ENCODE assay signal across 28 cellular contexts in genomic region chr17:17411692-17412091, GRCh38.
DNase-seq lines count a peak whose midpoint lies in the region; ATAC-seq and TF ChIP-seq lines count a peak whose summit lies in the region.
"Had no signal": no experiment of that assay in that cellular context is flagged by ENCODE, and none has a peak within 500 bp of the region (broad histone marks: within the 10 kb centered on the region; RNA-seq: fewer than 3 reads in every experiment).

No MANE protein-coding gene starts in this region.

- CTCF ChIA-PET in mammary epithelial cell (lab: Charles Lee; ENCODE audit: low non-redundant PET): no interaction called here
- CTCF ChIA-PET in activated naive CD4-positive, alpha-beta T cell treated with anti-CD3 and anti-CD28 coated beads for 36 hours (lab: Charles Lee): no interaction called here

- H3K9ac ChIP-seq in DND-41 (ENCODE audit: low read depth, low read length) (no peak overlapping the region), mammary epithelial cell (ENCODE audit: insufficient read depth, low read length) (no peak overlapping the region)

- H2AFZ ChIP-seq in DND-41 (ENCODE audit: low read depth, low read length): no peak overlapping the region
- H2AFZ ChIP-seq in mammary epithelial cell (ENCODE audit: low read depth, low read length): no peak overlapping the region
- H2AFZ ChIP-seq: GM23338 had no signal

- H3K4me1 ChIP-seq in DND-41 (ENCODE audit: insufficient read depth, low read length): peaks cover 59% of the 10 kb centered on the region
- peaks cover 47% of the 10 kb centered on the region for H3K4me1 ChIP-seq in mammary epithelial cell (ENCODE audit: insufficient read depth, low read length)

- H3K9me3 Mint-ChIP-seq in progenitor cell of endocrine pancreas (ENCODE audit: low read depth): no peaks in the 10 kb centered on the region
- no peaks in the 10 kb centered on the region for H3K9me3 Mint-ChIP-seq in activated naive CD4-positive, alpha-beta T cell treated with anti-CD3 and anti-CD28 coated beads for 36 hours
- H3K9me3 Mint-ChIP-seq: activated CD8-positive, alpha-beta T cell treated with anti-CD3 and anti-CD28 coated beads for 36 hours; activated naive CD8-positive, alpha-beta T cell treated with anti-CD3 and anti-CD28 coated beads, Interleukin-2, amount 50 U/mL, for 24 hours; natural killer cell treated with Interleukin-12 subunit alpha and Interleukin-12 subunit beta and Interleukin-15 and Interleukin-18, amount 100 ng/mL, for 72 hours; stimulated activated effector memory CD8-positive, alpha-beta T cell treated with anti-CD3 and anti-CD28 coated beads, Interleukin-12 subunit alpha, Interleukin-12 subunit beta, amount 100 ng/mL, for 72 hours had no signal

- in situ Hi-C loops in mammary epithelial cell (cut with MboI; ENCODE audit: low sequenced_read_pairs in 2 of 2): no loop called here

- H3K27me3 Mint-ChIP-seq in progenitor cell of endocrine pancreas: peaks cover 17% of the 10 kb centered on the region
- no peaks in the 10 kb centered on the region for H3K27me3 Mint-ChIP-seq in activated naive CD4-positive, alpha-beta T cell treated with anti-CD3 and anti-CD28 coated beads for 36 hours (ENCODE audit: low read depth)

- no peaks in the 10 kb centered on the region for H3K79me2 ChIP-seq in DND-41 (ENCODE audit: insufficient read depth, low read length)
- no peaks in the 10 kb centered on the region for H3K79me2 ChIP-seq in mammary epithelial cell (ENCODE audit: insufficient read depth, low read length)

- peak overlapping the region; percentile 35 for H3K27ac Mint-ChIP-seq in progenitor cell of endocrine pancreas
- H3K27ac Mint-ChIP-seq in activated naive CD4-positive, alpha-beta T cell treated with anti-CD3 and anti-CD28 coated beads for 36 hours: no peak overlapping the region
- H3K27ac Mint-ChIP-seq: activated CD8-positive, alpha-beta T cell treated with anti-CD3 and anti-CD28 coated beads for 36 hours; activated naive CD8-positive, alpha-beta T cell treated with anti-CD3 and anti-CD28 coated beads, Interleukin-2, amount 50 U/mL, for 24 hours; GM23338 had no signal

- H3K27ac ChIP-seq in DND-41 (ENCODE audit: low read length) (0 out of 2 replicates have a peak overlapping the region, but pooled peaks have one; percentile 16), mammary epithelial cell (ENCODE audit: insufficient read depth, low read depth, low read length) (no peak overlapping the region)
- H3K27ac ChIP-seq: brain microvascular endothelial cell, heart left ventricle, lower lobe of right lung, upper lobe of right lung had no signal

- H3K36me3 ChIP-seq in DND-41 (ENCODE audit: insufficient read depth, low read length) (no peaks in the 10 kb centered on the region), mammary epithelial cell (ENCODE audit: insufficient read depth, low read length) (no peaks in the 10 kb centered on the region)
- H3K36me3 ChIP-seq: brain microvascular endothelial cell, heart left ventricle, lower lobe of right lung, upper lobe of right lung had no signal

- H4K20me1 ChIP-seq in DND-41 (ENCODE audit: insufficient read depth, low read length) (no peaks in the 10 kb centered on the region), mammary epithelial cell (ENCODE audit: insufficient read depth, low read length) (no peaks in the 10 kb centered on the region)

- no peak overlapping the region for H3K4me3 Mint-ChIP-seq in progenitor cell of endocrine pancreas (ENCODE audit: low read depth)
- no peak overlapping the region for H3K4me3 Mint-ChIP-seq in activated naive CD4-positive, alpha-beta T cell treated with anti-CD3 and anti-CD28 coated beads for 36 hours
- H3K4me3 Mint-ChIP-seq: activated CD8-positive, alpha-beta T cell treated with anti-CD3 and anti-CD28 coated beads for 36 hours; activated naive CD8-positive, alpha-beta T cell treated with anti-CD3 and anti-CD28 coated beads, Interleukin-2, amount 50 U/mL, for 24 hours; GM23338; stimulated activated effector memory CD8-positive, alpha-beta T cell treated with anti-CD3 and anti-CD28 coated beads, Interleukin-12 subunit alpha, Interleukin-12 subunit beta, amount 100 ng/mL, for 72 hours had no signal

- intact Hi-C loops in mammary epithelial cell (cut with micrococcal nuclease): no loop called here
- intact Hi-C loops in activated naive CD4-positive, alpha-beta T cell treated with anti-CD3 and anti-CD28 coated beads for 36 hours (cut with micrococcal nuclease): no loop called here

- BruUV-seq in mammary epithelial cell (replicated peaks; lab: Mats Ljungman, UMichigan): no TSS peak

- H3K4me1 Mint-ChIP-seq in progenitor cell of endocrine pancreas (ENCODE audit: low read depth): peaks cover 6% of the 10 kb centered on the region
- peaks cover 34% of the 10 kb centered on the region for H3K4me1 Mint-ChIP-seq in activated naive CD4-positive, alpha-beta T cell treated with anti-CD3 and anti-CD28 coated beads for 36 hours (ENCODE audit: low read depth)

- no peak for ATAC-seq in DND-41 (ENCODE audit: insufficient read depth, low read depth)
- no peak for ATAC-seq in GM21576 (IDR thresholded peaks at IDR 0.05; ENCODE audit: unreplicated experiment)
- ATAC-seq: activated CD8-positive, alpha-beta T cell treated with anti-CD3 and anti-CD28 coated beads for 36 hours; activated naive CD8-positive, alpha-beta T cell treated with anti-CD3 and anti-CD28 coated beads, Interleukin-2, amount 50 U/mL, for 24 hours; GM23338; heart left ventricle; lower lobe of right lung; natural killer cell treated with Interleukin-12 subunit alpha and Interleukin-12 subunit beta and Interleukin-15 and Interleukin-18, amount 100 ng/mL, for 72 hours; stimulated activated effector memory CD8-positive, alpha-beta T cell treated with anti-CD3 and anti-CD28 coated beads, Interleukin-12 subunit alpha, Interleukin-12 subunit beta, amount 100 ng/mL, for 72 hours; upper lobe of right lung had no signal

- no peaks in the 10 kb centered on the region for H3K36me3 Mint-ChIP-seq in progenitor cell of endocrine pancreas (ENCODE audit: insufficient read depth)
- no peaks in the 10 kb centered on the region for H3K36me3 Mint-ChIP-seq in activated naive CD4-positive, alpha-beta T cell treated with anti-CD3 and anti-CD28 coated beads for 36 hours (ENCODE audit: low read depth)
- H3K36me3 Mint-ChIP-seq: natural killer cell treated with Interleukin-12 subunit alpha and Interleukin-12 subunit beta and Interleukin-15 and Interleukin-18, amount 100 ng/mL, for 72 hours had no signal

- H3K27me3 ChIP-seq in DND-41 (ENCODE audit: insufficient read depth, low read length, poor library complexity): no peaks in the 10 kb centered on the region
- no peaks in the 10 kb centered on the region for H3K27me3 ChIP-seq in mammary epithelial cell (ENCODE audit: insufficient read depth, low read length)
- H3K27me3 ChIP-seq: brain microvascular endothelial cell, heart left ventricle, upper lobe of right lung had no signal

- dilution Hi-C loops in mammary epithelial cell (cut with HindIII; ENCODE audit: low sequenced_read_pairs): no loop called here

- H3K4me3 ChIP-seq in DND-41 (ENCODE audit: low read depth in 1 of 2, low read length in 2 of 2) (no peak overlapping the region), mammary epithelial cell (replicated peaks in 1 of 3; ENCODE audit: insufficient read depth in 1 of 3, low read depth in 2 of 3, low read length in 3 of 3) (no peak overlapping the region)
- H3K4me3 ChIP-seq: GM23338, heart left ventricle, lower lobe of right lung, mucosa of descending colon, upper lobe of right lung had no signal

- H3K4me2 ChIP-seq in DND-41 (ENCODE audit: insufficient read depth, low read length) (no peak overlapping the region), mammary epithelial cell (ENCODE audit: insufficient read depth, low read depth, low read length) (no peak overlapping the region)
- H3K4me2 ChIP-seq: GM23338 had no signal

- TF ChIP-seq CTCF in DND-41 (IDR thresholded peaks at IDR 0.05; ENCODE audit: borderline replicate concordance, extremely low read depth, low read length, poor library complexity, severe bottlenecking): no peak
- TF ChIP-seq CTCF in mammary epithelial cell (conservative IDR thresholded peaks at IDR 0.05 in 1 of 2, IDR thresholded peaks at IDR 0.05 in 1 of 2; ENCODE audit: extremely low read depth in 1 of 2, insufficient read depth in 1 of 2, low read depth in 1 of 2, low read length in 2 of 2): no peak
- no peak for TF ChIP-seq CTCF in progenitor cell of endocrine pancreas (IDR thresholded peaks at IDR 0.05; ENCODE audit: unreplicated experiment)

- DNase-seq in DND-41 (no peak), LoVo (ENCODE audit: low spot score) (peak; percentile 10), mammary epithelial cell (peak; percentile 44), progenitor cell of endocrine pancreas (ENCODE audit: low spot score, unreplicated experiment) (no peak), NCI-H2029 treated with DMSO at 0.1 percent for 48 hours (lab: John Stamatoyannopoulos, UW) (no peak)
- no peak for DNase-seq in activated CD4-positive, alpha-beta T cell treated with anti-CD3 and anti-CD28 coated beads, Interleukin-2, amount 50 U/mL, for 4 hours
- no peak for DNase-seq in activated naive CD4-positive, alpha-beta T cell treated with anti-CD3 and anti-CD28 coated beads for 36 hours
- DNase-seq: activated CD4-positive, CD25-positive, alpha-beta regulatory T cell treated with anti-CD3 and anti-CD28 coated beads, Interleukin-2, amount 50 U/mL, for 72 hours; activated effector memory CD4-positive, alpha-beta T cell treated with Interleukin-2 at 50 U/mL for 16 hours; activated naive CD8-positive, alpha-beta T cell treated with anti-CD3 and anti-CD28 coated beads, Interleukin-2, amount 50 U/mL, for 24 hours; heart left ventricle; kidney glomerular epithelial cell; lower lobe of right lung; MM.1S; mucosa of descending colon; NCI-H1417 treated with DMSO at 0.1 percent for 48 hours; NCI-H446 treated with DMSO at 0.1 percent for 48 hours; NCI-H82; RPMI8226; stimulated activated CD4-positive, alpha-beta T cell treated with anti-CD3 and anti-CD28 coated beads, Interleukin-12 subunit alpha, Interleukin-12 subunit beta, amount 100 ng/mL, for 4 hours; stimulated activated CD4-positive, alpha-beta T cell treated with anti-CD3 and anti-CD28 coated beads, Interleukin-4, amount 100 ng/mL, for 24 hours had no signal

- H3K9me3 ChIP-seq in DND-41 (ENCODE audit: insufficient read depth, low read length, severe bottlenecking) (no peaks in the 10 kb centered on the region), mammary epithelial cell (replicated peaks; ENCODE audit: insufficient read depth, low read length) (no peaks in the 10 kb centered on the region)
- H3K9me3 ChIP-seq: heart left ventricle, lower lobe of right lung, mucosa of descending colon, upper lobe of right lung had no signal

Comparison
In these comparisons a context has a peak if more than half of its experiments do, and no peak if none do; other contexts are left out.
1. DNase-seq: peak in LoVo (single experiment) and mammary epithelial cell (single experiment); none in DND-41 (single experiment), progenitor cell of endocrine pancreas (single experiment), activated CD4-positive, alpha-beta T cell treated with anti-CD3 and anti-CD28 coated beads, Interleukin-2, amount 50 U/mL, for 4 hours (0 of 2), NCI-H2029 treated with DMSO at 0.1 percent for 48 hours (single experiment) and activated naive CD4-positive, alpha-beta T cell treated with anti-CD3 and anti-CD28 coated beads for 36 hours (single experiment).